8 cellular contexts compared by ENCODE assay signal in genomic region chr22:38467438-38467903, GRCh38. TPM values are rescaled to one million over a fixed set of nuclear protein-coding genes. Genes with fewer than 3 reads are reported as not detected.
DNase-seq lines count a peak whose midpoint lies in the region; ATAC-seq, FAIRE-seq and TF ChIP-seq lines count a peak whose summit lies in the region.

No MANE protein-coding gene starts in this region.

- H3K4me1 Mint-ChIP-seq in activated naive CD8-positive, alpha-beta T cell treated with anti-CD3 and anti-CD28 coated beads, Interleukin-2, amount 50 U/mL, for 24 hours, result peaks cover 8% of the 10 kb centered on the region

- H3K27me3 ChIP-seq in HAP-1 (ENCODE audit: low read depth) (no peaks in the 10 kb centered on the region), iPS-18a (ENCODE audit: control insufficient read depth, insufficient read depth, low read length) (peaks cover 53% of the 10 kb centered on the region), small intestine (ENCODE audit: control insufficient read depth in 2 of 2, insufficient read depth in 2 of 2, low read length in 2 of 2) (no peaks in the 10 kb centered on the region)

- H3K27ac Mint-ChIP-seq in activated naive CD8-positive, alpha-beta T cell treated with anti-CD3 and anti-CD28 coated beads, Interleukin-2, amount 50 U/mL, for 24 hours, result no peak overlapping the region

- H3K9ac ChIP-seq in iPS-18a (ENCODE audit: low read length), result no peak overlapping the region

- no peak for TF ChIP-seq CTCF in GM13977 (IDR thresholded peaks at IDR 0.05; ENCODE audit: extremely low read depth, insufficient read depth, missing control alignments)

- H3K4me1 ChIP-seq in HAP-1 (peaks cover 12% of the 10 kb centered on the region), iPS-18a (ENCODE audit: control insufficient read depth, low read depth, low read length) (peaks cover 7% of the 10 kb centered on the region), small intestine (ENCODE audit: control insufficient read depth in 2 of 2, insufficient read depth in 1 of 2, low read depth in 1 of 2, low read length in 1 of 2) (no peaks in the 10 kb centered on the region)

- in situ Hi-C loops in HAP-1 (cut with MboI; ENCODE audit: low sequenced_read_pairs), result loop anchor here (10.0 kb wide), 1 partner anchor 63 kb away; no protein-coding TSS in a partner anchor
- in situ Hi-C loops in GM13977 (cut with MboI; ENCODE audit: low pct_unique_long_range_greater_than_20kb, low sequenced_read_pairs, unreplicated experiment), result no loop called here

- H3K36me3 Mint-ChIP-seq in activated naive CD8-positive, alpha-beta T cell treated with anti-CD3 and anti-CD28 coated beads, Interleukin-2, amount 50 U/mL, for 24 hours (ENCODE audit: low read depth), result no peaks in the 10 kb centered on the region

- H3K27ac ChIP-seq in iPS-18a (ENCODE audit: low read length) (no peak overlapping the region), small intestine (ENCODE audit: low read depth in 1 of 2, low read length in 1 of 2) (peak overlapping the region in 1 of 2 donors; percentile 56)

- peak overlapping the region; percentile 39 for H3K4me3 ChIP-seq in HAP-1
- peak overlapping the region; percentile 66 for H3K4me3 ChIP-seq in iPS-18a (ENCODE audit: low read length)
- peak overlapping the region; percentile 47 to 58 for H3K4me3 ChIP-seq in small intestine (ENCODE audit: low read depth in 1 of 2, low read length in 2 of 2)

- ATAC-seq in activated naive CD8-positive, alpha-beta T cell treated with anti-CD3 and anti-CD28 coated beads, Interleukin-2, amount 50 U/mL, for 24 hours, result no peak
- no peak for ATAC-seq in GM18858 (IDR thresholded peaks at IDR 0.05; ENCODE audit: unreplicated experiment)

- WGBS in small intestine, 3 donors, result 7 to 16% (median 12%) methylated on average over 18 to 20 of the region's 20 CpGs

- DNase-seq in HAP-1 (ENCODE audit: low spot score in 2 of 2), result peak in 1 of 2 experiments; percentile 42
- no peak for DNase-seq in activated naive CD8-positive, alpha-beta T cell treated with anti-CD3 and anti-CD28 coated beads, Interleukin-2, amount 50 U/mL, for 24 hours
- no peak for DNase-seq in small intestine
- DNase-seq in COLO668 (lab: John Stamatoyannopoulos, UW; ENCODE audit: unreplicated experiment), result no peak
- no peak for DNase-seq in GM13977 (ENCODE audit: low spot score)
- DNase-seq in stimulated activated CD4-positive, alpha-beta T cell treated with anti-CD3 and anti-CD28 coated beads, Interleukin-2, amount 100 ng/mL, for 48 hours, result no peak

- H3K9me3 ChIP-seq in HAP-1, result no peaks in the 10 kb centered on the region
- H3K9me3 ChIP-seq in iPS-18a (ENCODE audit: control insufficient read depth, low read depth, low read length), result no peaks in the 10 kb centered on the region
- H3K9me3 ChIP-seq in small intestine (ENCODE audit: control insufficient read depth, low read depth), result no peaks in the 10 kb centered on the region

- H3K36me3 ChIP-seq in HAP-1 (replicated peaks) (no peaks in the 10 kb centered on the region), iPS-18a (ENCODE audit: control insufficient read depth, low read depth, low read length) (no peaks in the 10 kb centered on the region), small intestine (ENCODE audit: control insufficient read depth in 2 of 2, insufficient read depth in 2 of 2, low read length in 2 of 2) (no peaks in the 10 kb centered on the region)

- no peaks in the 10 kb centered on the region for H3K9me3 Mint-ChIP-seq in activated naive CD8-positive, alpha-beta T cell treated with anti-CD3 and anti-CD28 coated beads, Interleukin-2, amount 50 U/mL, for 24 hours

- peaks cover 46% of the 10 kb centered on the region for H3K27me3 Mint-ChIP-seq in activated naive CD8-positive, alpha-beta T cell treated with anti-CD3 and anti-CD28 coated beads, Interleukin-2, amount 50 U/mL, for 24 hours

- H3K4me3 Mint-ChIP-seq in activated naive CD8-positive, alpha-beta T cell treated with anti-CD3 and anti-CD28 coated beads, Interleukin-2, amount 50 U/mL, for 24 hours, result peak overlapping the region; percentile 55

- no peak for FAIRE-seq in small intestine (lab: Jason Lieb, UNC)

RNA-seq across cellular contexts. Expression of gene KDELR3, which starts 0.4 kb away (rescaled TPM):
- 10 to 100 TPM in 1 of 3 donors, 1 to 10 TPM in 2; 6.5 to 12.3 (median 9.2) TPM for polyA plus RNA-seq in small intestine

RNA-seq across cellular contexts. Expression of gene KCNJ4, which starts 12.5 kb away (rescaled TPM):
- under 1 TPM in 1 of 3 donors, not detected in 2; 0.06 TPM for polyA plus RNA-seq in small intestine

RNA-seq across cellular contexts. Expression of gene DDX17, which starts 38.6 kb away (rescaled TPM):
- 100 to 1,000 TPM in 2 of 3 donors, 10 to 100 TPM in 1; 72.4 to 104 (median 104) TPM for polyA plus RNA-seq in small intestine
